ENCODE assay signal across 5 cellular contexts in the genomic region with DNA sequence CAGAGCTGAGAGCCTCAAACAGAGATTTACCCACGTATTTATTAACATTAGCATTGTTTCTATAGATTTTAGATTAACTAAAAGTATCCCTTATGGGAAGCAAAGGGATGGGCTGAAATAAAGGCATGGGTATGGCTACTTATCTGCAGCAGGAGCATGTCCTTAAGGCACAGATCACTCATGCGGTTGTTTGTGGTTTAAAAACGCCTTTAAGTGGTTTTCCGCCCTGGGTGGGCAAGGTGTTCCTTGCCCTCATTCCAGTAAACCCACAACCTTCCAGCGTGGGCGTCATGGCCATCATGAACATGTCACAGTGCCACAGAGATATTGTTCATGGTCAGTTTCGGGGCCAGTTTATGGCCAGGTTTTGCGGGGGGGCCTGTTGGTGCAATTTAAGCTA. TPM values are rescaled to one million over a fixed set of nuclear protein-coding genes. Genes with fewer than 3 reads are reported as not detected.
"Had no signal": no experiment of that assay in that cellular context is flagged by ENCODE, and none has a peak within 500 bp of the region (broad histone marks: within the 10 kb centered on the region; RNA-seq: fewer than 3 reads in every experiment).

No MANE protein-coding gene starts in this region.

RNA-seq across cellular contexts. Expression of gene PVR, which starts 12.1 kb away (rescaled TPM):
- polyA plus RNA-seq: IgD-negative memory B cell had no signal

RNA-seq across cellular contexts. Expression of gene IGSF23, which starts 18.2 kb away (rescaled TPM):
- total RNA-seq: GM23338, H1, H9, HT1080 had no signal
- polyA plus RNA-seq: GM23338, H1, IgD-negative memory B cell had no signal

RNA-seq across cellular contexts. Expression of gene CEACAM19, which starts 39.7 kb away (rescaled TPM):
- polyA plus RNA-seq: IgD-negative memory B cell had no signal
